8 cellular contexts compared by ENCODE assay signal in the genomic region with DNA sequence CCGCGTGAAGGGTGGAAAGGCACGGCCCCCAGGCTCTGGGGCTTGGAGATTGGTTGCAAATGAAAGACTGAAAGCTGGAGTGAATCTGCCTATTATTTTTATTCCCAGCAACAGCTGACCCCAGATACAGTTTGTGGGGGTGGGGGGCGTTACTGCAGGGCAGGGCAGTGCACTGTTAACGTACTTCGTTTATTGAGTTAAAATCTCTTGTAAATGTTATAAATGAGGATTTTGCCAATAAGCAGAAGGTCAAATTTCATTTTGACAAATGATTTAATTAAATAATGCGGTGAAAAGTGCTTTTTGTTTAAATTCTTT. TPM values are rescaled to one million over a fixed set of nuclear protein-coding genes. Genes with fewer than 3 reads are reported as not detected.
DNase-seq lines count a peak whose midpoint lies in the region; ATAC-seq and TF ChIP-seq lines count a peak whose summit lies in the region.

No MANE protein-coding gene starts in this region.

- H3K9me2 ChIP-seq in DOHH2 (replicated peaks; ENCODE audit: control insufficient read depth, low read length), result no peaks in the 10 kb centered on the region

- H3K79me2 ChIP-seq in DOHH2 (ENCODE audit: control insufficient read depth, low read length) (peaks cover 51% of the 10 kb centered on the region), trophoblast cell (ENCODE audit: control insufficient read depth, insufficient read depth, low read length, poor library complexity) (peaks cover 7% of the 10 kb centered on the region)

- peak overlapping the region; percentile 94 for H2BK5ac ChIP-seq in trophoblast cell (ENCODE audit: low read depth, low read length, poor library complexity)

- H3K9ac ChIP-seq in trophoblast cell (ENCODE audit: low read length), result peak overlapping the region; percentile 95

- peaks cover 6% of the 10 kb centered on the region; the same call in 1 of the 2 replicates for H3F3A ChIP-seq in DOHH2 (ENCODE audit: control insufficient read depth, insufficient read depth)

- H3K4me1 ChIP-seq in DOHH2 (ENCODE audit: control insufficient read depth, low read length) (peaks cover 32% of the 10 kb centered on the region), SJSA1 (replicated peaks) (peaks cover 4% of the 10 kb centered on the region; the same call in 1 of the 2 replicates), esophagus muscularis mucosa (peaks cover 20 to 41% (median 39%) of the 10 kb centered on the region in 4 donors), trophoblast cell (ENCODE audit: control insufficient read depth in 1 of 2, insufficient read depth in 2 of 2, low read length in 2 of 2) (peaks cover 2 to 3% of the 10 kb centered on the region in 2 experiments)

- peak overlapping the region; percentile 95 for H3K18ac ChIP-seq in trophoblast cell (ENCODE audit: low read length)

- H4K20me1 ChIP-seq in DOHH2 (ENCODE audit: control insufficient read depth, insufficient read depth, low read depth, low read length), result peaks cover 8% of the 10 kb centered on the region; the same call in 1 of the 2 replicates

- H2AFZ ChIP-seq in trophoblast cell (ENCODE audit: insufficient read depth, low read length, poor library complexity), result peak overlapping the region; percentile 80

- peak overlapping the region; percentile 90 for H4K12ac ChIP-seq in trophoblast cell (ENCODE audit: low read depth, low read length)

- in situ Hi-C loops in G401 (cut with HindIII; ENCODE audit: low sequenced_read_pairs), result no loop called here

- no peak overlapping the region for H3K4ac ChIP-seq in trophoblast cell (ENCODE audit: low read depth, low read length)

- H3K27ac ChIP-seq in DOHH2 (ENCODE audit: low read depth, low read length) (peak overlapping the region; percentile 93), SJSA1 (peak overlapping the region; percentile 99), esophagus muscularis mucosa (replicated peaks in 1 of 4) (peak overlapping the region; percentile 93 to 98 (median 96)), trophoblast cell (ENCODE audit: low read depth, low read length) (peak overlapping the region; percentile 98)

- no peak overlapping the region for H2BK12ac ChIP-seq in trophoblast cell (ENCODE audit: low read length)

- H4K91ac ChIP-seq in trophoblast cell (ENCODE audit: low read depth, low read length), result peak overlapping the region; percentile 97

- peak overlapping the region; percentile 100 for H4K8ac ChIP-seq in trophoblast cell (ENCODE audit: low read depth, low read length)

- peaks cover 11% of the 10 kb centered on the region for H3K79me1 ChIP-seq in trophoblast cell (ENCODE audit: low read length)

- H3K14ac ChIP-seq in trophoblast cell (ENCODE audit: low read length), result peak overlapping the region; percentile 92

- ATAC-seq in GM19455 (IDR thresholded peaks at IDR 0.05; ENCODE audit: unreplicated experiment), result no peak

- H3K27me3 ChIP-seq in DOHH2 (ENCODE audit: control insufficient read depth, low read length) (no peaks in the 10 kb centered on the region), SJSA1 (replicated peaks) (no peaks in the 10 kb centered on the region), esophagus muscularis mucosa (no peaks in the 10 kb centered on the region), trophoblast cell (ENCODE audit: insufficient read depth, low read length) (no peaks in the 10 kb centered on the region)

- no peak overlapping the region for H3K23ac ChIP-seq in trophoblast cell (ENCODE audit: low read length)

- 1% methylated on average over 7 of the region's 7 CpGs for WGBS in esophagus muscularis mucosa
- no CpG with 5 or more reads among the region's 7 CpGs for WGBS in trophoblast cell (ENCODE audit: extremely low coverage, insufficient coverage, insufficient read length)

- TF ChIP-seq CTCF in DOHH2 (IDR thresholded peaks at IDR 0.05; ENCODE audit: low read depth, low read length, poor library complexity, severe bottlenecking) (no peak), esophagus muscularis mucosa (IDR thresholded peaks at IDR 0.05) (peak in 1 of 3 experiments; percentile 11)

- H3K36me3 ChIP-seq in DOHH2 (ENCODE audit: control insufficient read depth, low read length) (peaks cover 29% of the 10 kb centered on the region), SJSA1 (no peaks in the 10 kb centered on the region), esophagus muscularis mucosa (no peaks in the 10 kb centered on the region), trophoblast cell (ENCODE audit: control insufficient read depth in 1 of 2, insufficient read depth in 2 of 2, low read length in 2 of 2) (no peaks in the 10 kb centered on the region)

- intact Hi-C loops in esophagus muscularis mucosa (cut with DNase I), result loop anchor here (5.0 kb wide), 3 partner anchors 196 to 389 kb away; a partner anchor contains a TSS

- DNase-seq in SJSA1 (ENCODE audit: low read depth in 1 of 2, low spot score in 2 of 2) (no peak), esophagus muscularis mucosa (ENCODE audit: extremely low spot score) (no peak), trophoblast cell (no peak), G401 (ENCODE audit: low spot score) (no peak), NCI-H1417 (lab: John Stamatoyannopoulos, UW) (no peak)
- DNase-seq in activated effector memory CD4-positive, alpha-beta T cell treated with anti-CD3 and anti-CD28 coated beads, Interleukin-2, amount 50 U/mL, for 16 hours, result no peak

- peak overlapping the region; percentile 97 for H2BK120ac ChIP-seq in trophoblast cell (ENCODE audit: insufficient read depth, low read length, poor library complexity)

- peak overlapping the region; percentile 72 for H3K4me2 ChIP-seq in DOHH2 (ENCODE audit: low read length)
- H3K4me2 ChIP-seq in trophoblast cell (ENCODE audit: low read length), result peak overlapping the region; percentile 73

- H3K9me3 ChIP-seq in DOHH2 (ENCODE audit: control insufficient read depth, insufficient read depth, low read length) (no peaks in the 10 kb centered on the region), SJSA1 (replicated peaks) (no peaks in the 10 kb centered on the region), esophagus muscularis mucosa (no peaks in the 10 kb centered on the region), trophoblast cell (ENCODE audit: insufficient read depth, low read depth, low read length) (no peaks in the 10 kb centered on the region)

- H3K4me3 ChIP-seq in DOHH2 (ENCODE audit: low read length) (peak overlapping the region; percentile 95), SJSA1 (peak overlapping the region; percentile 56), esophagus muscularis mucosa (peak overlapping the region; percentile 69 to 99 (median 78)), trophoblast cell (ENCODE audit: low read depth, low read length) (peak overlapping the region; percentile 72)

- no peak overlapping the region for H2AK5ac ChIP-seq in trophoblast cell (ENCODE audit: low read length)

- no peak for TF ChIP-seq EP300 in esophagus muscularis mucosa (IDR thresholded peaks at IDR 0.05)

- TF ChIP-seq POLR2A in esophagus muscularis mucosa (IDR thresholded peaks at IDR 0.05; ENCODE audit: low read depth), result no peak

RNA-seq across cellular contexts. Expression of a gene that starts 1.0 kb away (rescaled TPM):
- total RNA-seq in SJSA1 (2014; rRNA removed; shearing (Covaris generic)), result 31.4 and 39.9 TPM in 2 replicates
- total RNA-seq in esophagus muscularis mucosa, result 10 to 100 TPM; 56.5 to 71.3 (median 59.7) TPM
- polyA plus RNA-seq in trophoblast cell (2013), result 25.5 and 26.0 TPM in 2 replicates
- total RNA-seq in G401 (2014; rRNA removed; shearing (Covaris generic)), result 58.7 and 69.0 TPM in 2 replicates
